ENCODE assay signal across 21 cellular contexts in genomic region chr6:1110164-1110563, GRCh38.
DNase-seq lines count a peak whose midpoint lies in the region; ATAC-seq and TF ChIP-seq lines count a peak whose summit lies in the region.
"Had no signal": no experiment of that assay in that cellular context is flagged by ENCODE, and none has a peak within 500 bp of the region (broad histone marks: within the 10 kb centered on the region; RNA-seq: fewer than 3 reads in every experiment).

No MANE protein-coding gene starts in this region.

- H3K4me3 ChIP-seq in left ventricle myocardium inferior (no peak overlapping the region), heart right ventricle (no peak overlapping the region), esophagus squamous epithelium (no peak overlapping the region)
- H3K4me3 ChIP-seq: A549, cardiac muscle cell, GM23248, upper lobe of right lung had no signal

- WGBS in heart right ventricle, 2 donors = 84 to 86% methylated on average over 2 of the region's 2 CpGs
- WGBS in esophagus squamous epithelium, 2 donors = 58 to 86% methylated on average over 2 of the region's 2 CpGs

- TF ChIP-seq POLR2A in esophagus squamous epithelium (IDR thresholded peaks at IDR 0.05) = no peak

- intact Hi-C loops in left ventricle myocardium inferior (cut with micrococcal nuclease) = no loop called here
- intact Hi-C loops in heart right ventricle (cut with DNase I) = loop anchor here in 1 of 10 donors (10.0 kb wide), 1 partner anchor 275 kb away; the partner anchor contains the start of gene FOXF2
- intact Hi-C loops in esophagus squamous epithelium (cut with DNase I) = no loop called here

- peak; percentile 10 for TF ChIP-seq CTCF in left ventricle myocardium inferior (IDR thresholded peaks at IDR 0.05; ENCODE audit: borderline replicate concordance)
- TF ChIP-seq CTCF in heart right ventricle (IDR thresholded peaks at IDR 0.05) = peak in 2 of 9 donors; percentile 5 to 16
- peak in 2 of 6 experiments; percentile 8 for TF ChIP-seq CTCF in esophagus squamous epithelium (IDR thresholded peaks at IDR 0.05)

- H3K9me3 ChIP-seq in left ventricle myocardium inferior (replicated peaks) (peaks cover 7% of the 10 kb centered on the region), heart right ventricle (no peaks in the 10 kb centered on the region), esophagus squamous epithelium (no peaks in the 10 kb centered on the region)
- H3K9me3 ChIP-seq: A549, upper lobe of right lung had no signal

- no peak overlapping the region for H3K27ac ChIP-seq in left ventricle myocardium inferior (replicated peaks)
- H3K27ac ChIP-seq in heart right ventricle = no peak overlapping the region
- peak overlapping the region in 3 of 4 donors; percentile 37 to 68 (median 65) for H3K27ac ChIP-seq in esophagus squamous epithelium
- H3K27ac ChIP-seq: cardiac muscle cell, GM23248, parathyroid adenoma, upper lobe of right lung had no signal

- H3K4me1 ChIP-seq in left ventricle myocardium inferior (no peaks in the 10 kb centered on the region), heart right ventricle (no peaks in the 10 kb centered on the region), esophagus squamous epithelium (peaks cover 0 to 47% (median 13%) of the 10 kb centered on the region in 3 donors)
- H3K4me1 ChIP-seq: parathyroid adenoma, upper lobe of right lung had no signal

- ATAC-seq in heart right ventricle = no peak
- no peak for ATAC-seq in GM21529 (IDR thresholded peaks at IDR 0.05; ENCODE audit: unreplicated experiment)
- ATAC-seq in GM19452 (IDR thresholded peaks at IDR 0.05; ENCODE audit: unreplicated experiment) = no peak
- ATAC-seq: A549; left cardiac atrium; natural killer cell; stimulated activated naive CD8-positive, alpha-beta T cell treated with anti-CD3 and anti-CD28 coated beads, Interleukin-15, amount 100 ng/mL, for 72 hours had no signal

- no peak for DNase-seq in left ventricle myocardium inferior
- DNase-seq in heart right ventricle = no peak
- DNase-seq in NCI-H460 (ENCODE audit: extremely low read depth, low read depth) = peak; percentile 4
- no peak for DNase-seq in esophagus squamous epithelium (lab: John Stamatoyannopoulos, UW)
- DNase-seq in activated naive CD4-positive, alpha-beta T cell treated with Interleukin-2 at 50 U/mL for 16 hours = no peak
- DNase-seq in activated gamma-delta T cell (lab: John Stamatoyannopoulos, UW) = no peak
- DNase-seq: activated CD4-positive, alpha-beta T cell treated with anti-CD3 and anti-CD28 coated beads, Interleukin-2, amount 50 U/mL, for 1 hour; activated gamma-delta T cell treated with Interleukin-2 at 50 U/mL for 16 hours; GM23248; left cardiac atrium; natural killer cell; NCI-H1694 treated with DMSO at 0.1 percent for 48 hours; NCI-H2227 treated with DMSO at 0.1 percent for 48 hours; stimulated activated CD4-positive, alpha-beta T cell treated with anti-CD3 and anti-CD28 coated beads, Interleukin-4, amount 100 ng/mL, for 1 hour; stimulated activated naive CD8-positive, alpha-beta T cell treated with anti-CD3 and anti-CD28 coated beads, Interleukin-15, amount 100 ng/mL, for 72 hours; upper lobe of right lung had no signal

- H3K36me3 ChIP-seq in left ventricle myocardium inferior = no peaks in the 10 kb centered on the region
- H3K36me3 ChIP-seq in heart right ventricle = no peaks in the 10 kb centered on the region
- H3K36me3 ChIP-seq in esophagus squamous epithelium = no peaks in the 10 kb centered on the region
- H3K36me3 ChIP-seq: cardiac muscle cell, upper lobe of right lung had no signal

- H3K27me3 ChIP-seq in left ventricle myocardium inferior (ENCODE audit: low read depth) (peaks cover 59% of the 10 kb centered on the region), heart right ventricle (peaks cover 0 to 20% (median 0%) of the 10 kb centered on the region in 7 donors), esophagus squamous epithelium (no peaks in the 10 kb centered on the region)
- H3K27me3 ChIP-seq: cardiac muscle cell, upper lobe of right lung had no signal

Comparison
In these comparisons a context has a peak if more than half of its experiments do, and no peak if none do; other contexts are left out.
1. H3K27ac ChIP-seq: peak in esophagus squamous epithelium (3 of 4); none in left ventricle myocardium inferior (single experiment) and heart right ventricle (0 of 10).